ENCODE assay signal across 1 cellular context in genomic region chr9:131482343-131483006, GRCh38.
TF ChIP-seq lines count a peak whose summit lies in the region.

No MANE protein-coding gene starts in this region.

TF ChIP-seq in endothelial cell of umbilical vein, 7 proteins besides CTCF, POLR2A, EP300 and RAD21:
- no peak for TF ChIP-seq FOS (IDR thresholded peaks at IDR 0.05; ENCODE audit: borderline replicate concordance, insufficient read depth, low read length)
- TF ChIP-seq MYC (IDR thresholded peaks at IDR 0.05; ENCODE audit: low read depth, low read length) = no peak
- no peak for TF ChIP-seq MAX (IDR thresholded peaks at IDR 0.05; ENCODE audit: insufficient read depth, insufficient read length)
- TF ChIP-seq POLR2AphosphoS5 (IDR thresholded peaks at IDR 0.05; ENCODE audit: insufficient read depth, low read depth, low read length) = no peak
- TF ChIP-seq EZH2 (IDR thresholded peaks at IDR 0.05; ENCODE audit: borderline replicate concordance, low read depth, low read length, severe bottlenecking) = no peak
- no peak for TF ChIP-seq GATA2 (IDR thresholded peaks at IDR 0.05; ENCODE audit: insufficient read depth, insufficient read length, low read depth, low read length)
- TF ChIP-seq JUN (IDR thresholded peaks at IDR 0.05; ENCODE audit: borderline replicate concordance, insufficient read depth, insufficient read length, low read depth) = no peak
